ENCODE assay signal across 13 cellular contexts in the genomic region with DNA sequence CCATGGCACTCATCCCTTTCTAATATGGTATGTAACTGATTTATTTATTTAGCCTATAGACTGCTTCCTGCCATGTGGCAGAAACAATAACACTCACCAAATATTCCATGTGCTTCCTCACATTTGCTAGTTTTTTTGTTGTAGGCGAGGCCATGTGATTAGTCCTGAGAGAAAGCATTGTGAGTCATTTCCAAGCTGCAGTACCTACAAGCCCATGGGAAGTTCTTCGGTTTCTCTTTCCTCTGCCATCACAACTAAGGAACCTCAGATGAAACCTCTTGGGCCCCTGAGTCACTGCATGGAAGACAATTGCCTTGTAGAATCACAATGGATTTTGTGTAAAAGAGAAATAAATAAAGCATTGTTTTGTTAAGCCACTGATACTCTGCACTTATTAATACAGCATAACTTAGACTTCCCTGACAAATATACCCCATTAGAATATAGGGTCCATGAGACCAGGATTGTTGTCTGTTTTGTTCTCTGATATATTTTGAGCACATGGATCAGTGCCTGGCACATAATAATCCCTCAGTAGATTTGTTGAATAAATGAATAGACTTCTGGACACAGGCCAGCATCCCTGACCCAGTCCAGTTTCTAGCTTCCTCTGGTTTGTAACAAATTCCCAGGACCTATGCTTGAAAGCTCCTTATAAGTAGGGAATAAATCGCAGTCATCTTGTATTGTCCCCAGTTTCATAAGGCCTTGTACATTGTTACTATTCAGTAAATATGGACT. TPM values are rescaled to one million over a fixed set of nuclear protein-coding genes. Genes with fewer than 3 reads are reported as not detected.
A peak's percentile ranks its signal among the peaks of the same experiment; 100 is the strongest.
DNase-seq lines count a peak whose midpoint lies in the region; ATAC-seq and TF ChIP-seq lines count a peak whose summit lies in the region.
"Had no signal": no experiment of that assay in that cellular context is flagged by ENCODE, and none has a peak within 500 bp of the region (broad histone marks: within the 10 kb centered on the region; RNA-seq: fewer than 3 reads in every experiment).

No MANE protein-coding gene starts in this region.

- no peak for TF ChIP-seq CTCF in Calu3 (IDR thresholded peaks at IDR 0.05; ENCODE audit: unreplicated experiment)
- no peak for TF ChIP-seq CTCF in transverse colon (IDR thresholded peaks at IDR 0.05)
- no peak for TF ChIP-seq CTCF in natural killer cell (IDR thresholded peaks at IDR 0.05)

- H3K27me3 Mint-ChIP-seq in Calu3 (ENCODE audit: unreplicated experiment), result no peaks in the 10 kb centered on the region
- peaks cover 27% of the 10 kb centered on the region for H3K27me3 Mint-ChIP-seq in activated naive CD4-positive, alpha-beta T cell treated with anti-CD3 and anti-CD28 coated beads, Interleukin-2, amount 10 ng/mL, durations not matched to agents 7 days and 5 days
- peaks cover 5 to 6% of the 10 kb centered on the region in 2 donors for H3K27me3 Mint-ChIP-seq in natural killer cell (ENCODE audit: low read depth in 2 of 2)

- no peak overlapping the region for H3K4me3 ChIP-seq in transverse colon

- H3K36me3 Mint-ChIP-seq in Calu3 (ENCODE audit: insufficient read depth, unreplicated experiment) (peaks cover 5% of the 10 kb centered on the region), natural killer cell (no peaks in the 10 kb centered on the region)
- no peaks in the 10 kb centered on the region for H3K36me3 Mint-ChIP-seq in activated naive CD4-positive, alpha-beta T cell treated with anti-CD3 and anti-CD28 coated beads, Interleukin-2, amount 10 ng/mL, durations not matched to agents 7 days and 5 days

- TF ChIP-seq POLR2A in transverse colon (IDR thresholded peaks at IDR 0.05), result no peak

- peaks cover 0 to 14% (median 6%) of the 10 kb centered on the region in 4 donors for H3K4me1 ChIP-seq in transverse colon

- peaks cover 44% of the 10 kb centered on the region for H3K4me1 Mint-ChIP-seq in Calu3 (ENCODE audit: low read depth, unreplicated experiment)
- no peaks in the 10 kb centered on the region for H3K4me1 Mint-ChIP-seq in activated naive CD4-positive, alpha-beta T cell treated with anti-CD3 and anti-CD28 coated beads, Interleukin-2, amount 10 ng/mL, durations not matched to agents 7 days and 5 days
- H3K4me1 Mint-ChIP-seq in natural killer cell, result no peaks in the 10 kb centered on the region

- H3K27me3 ChIP-seq in transverse colon, result no peaks in the 10 kb centered on the region

- ATAC-seq in GM19395 (IDR thresholded peaks at IDR 0.05; ENCODE audit: unreplicated experiment) (no peak), natural killer cell (no peak)
- ATAC-seq: activated CD8-positive, alpha-beta T cell treated with anti-CD3 and anti-CD28 coated beads for 36 hours had no signal

- H3K4me3 Mint-ChIP-seq in Calu3 (ENCODE audit: low read depth, unreplicated experiment), result no peak overlapping the region
- no peak overlapping the region for H3K4me3 Mint-ChIP-seq in activated naive CD4-positive, alpha-beta T cell treated with anti-CD3 and anti-CD28 coated beads, Interleukin-2, amount 10 ng/mL, durations not matched to agents 7 days and 5 days
- no peak overlapping the region for H3K4me3 Mint-ChIP-seq in natural killer cell
- H3K4me3 Mint-ChIP-seq: activated CD8-positive, alpha-beta T cell treated with anti-CD3 and anti-CD28 coated beads for 36 hours had no signal

- H3K9me3 ChIP-seq in transverse colon, result no peaks in the 10 kb centered on the region

- intact Hi-C loops in Calu3 (cut with micrococcal nuclease; ENCODE audit: unreplicated experiment) (no loop called here), transverse colon (cut with DNase I; ENCODE audit: low total_unique reads) (no loop called here), natural killer cell (cut with micrococcal nuclease) (no loop called here)

- DNase-seq in Calu3 (peak; percentile 11), NCI-H69 (lab: John Stamatoyannopoulos, UW) (peak; percentile 17), dermis microvascular lymphatic vessel endothelial cell (ENCODE audit: low read depth in 2 of 2) (peak; percentile 91 to 100), lung microvascular endothelial cell (ENCODE audit: low read depth in 2 of 2) (peak; percentile 94 to 100), transverse colon (no peak), natural killer cell (no peak)
- no peak for DNase-seq in activated naive CD4-positive, alpha-beta T cell treated with anti-CD3 and anti-CD28 coated beads, Interleukin-2, amount 10 ng/mL, durations not matched to agents 7 days and 5 days
- DNase-seq: activated CD8-positive, alpha-beta T cell treated with anti-CD3 and anti-CD28 coated beads for 36 hours; amygdala; NCI-H510A; occipital lobe; stimulated activated CD4-positive, alpha-beta T cell treated with anti-CD3 and anti-CD28 coated beads, Interleukin-4, amount 100 ng/mL, for 24 hours had no signal

- H3K36me3 ChIP-seq in transverse colon, result no peaks in the 10 kb centered on the region

- BruUV-seq in Calu3 (replicated peaks; lab: Mats Ljungman, UMichigan), result no TSS peak

- H3K27ac ChIP-seq in transverse colon, result no peak overlapping the region

- H3K9me3 Mint-ChIP-seq in Calu3 (ENCODE audit: low read depth, unreplicated experiment), result peaks cover 8% of the 10 kb centered on the region
- no peaks in the 10 kb centered on the region for H3K9me3 Mint-ChIP-seq in activated naive CD4-positive, alpha-beta T cell treated with anti-CD3 and anti-CD28 coated beads, Interleukin-2, amount 10 ng/mL, durations not matched to agents 7 days and 5 days
- H3K9me3 Mint-ChIP-seq in natural killer cell, result no peaks in the 10 kb centered on the region
- H3K9me3 Mint-ChIP-seq: activated CD8-positive, alpha-beta T cell treated with anti-CD3 and anti-CD28 coated beads for 36 hours had no signal

- in situ Hi-C loops in transverse colon (cut with MboI; ENCODE audit: low pct_ligation_motif_present in 1 of 4, low pct_unique_long_range_greater_than_20kb in 1 of 4, low sequenced_read_pairs in 3 of 4), result no loop called here

- WGBS in transverse colon (ENCODE audit: low coverage in 1 of 2), 2 donors, result 80 to 89% methylated on average over 2 to 3 of the region's 3 CpGs

- H3K27ac Mint-ChIP-seq in Calu3 (ENCODE audit: unreplicated experiment) (peak overlapping the region; percentile 62), natural killer cell (no peak overlapping the region)
- no peak overlapping the region for H3K27ac Mint-ChIP-seq in activated naive CD4-positive, alpha-beta T cell treated with anti-CD3 and anti-CD28 coated beads, Interleukin-2, amount 10 ng/mL, durations not matched to agents 7 days and 5 days
- H3K27ac Mint-ChIP-seq: activated CD8-positive, alpha-beta T cell treated with anti-CD3 and anti-CD28 coated beads for 36 hours had no signal

- CTCF ChIA-PET in Calu3 (lab: Charles Lee), result interaction anchor here (1.0 kb wide), 1 partner anchor 134 kb away, joined by 3 read pairs; no protein-coding TSS in a partner anchor
- CTCF ChIA-PET in activated naive CD4-positive, alpha-beta T cell treated with anti-CD3 and anti-CD28 coated beads, Interleukin-2, amount 10 ng/mL, durations not matched to agents 7 days and 5 days (lab: Charles Lee), result no interaction called here

- TF ChIP-seq EP300 in transverse colon (IDR thresholded peaks at IDR 0.05; ENCODE audit: low read depth), result no peak

RNA-seq across cellular contexts. Expression of gene GADD45A, which starts 58.3 kb away (rescaled TPM):
- total RNA-seq in Calu3 (2022), result 34.0 and 35.4 TPM in 2 replicates
- total RNA-seq in dermis microvascular lymphatic vessel endothelial cell, result 22.5 and 26.6 TPM in 2 replicates
- 10.9 and 27.2 TPM in 2 replicates for total RNA-seq in lung microvascular endothelial cell
- 10 to 100 TPM in 3 of 4 donors, 1 to 10 TPM in 1; 2.0 to 79.7 (median 69.9) TPM for total RNA-seq in transverse colon
- total RNA-seq in natural killer cell, result 10 to 100 TPM; 21.8 to 30.3 (median 26.6) TPM

Comparison
In these comparisons a context has a peak if more than half of its experiments do, and no peak if none do; other contexts are left out.
1. DNase-seq: peak in Calu3 (single experiment), NCI-H69 (single experiment), dermis microvascular lymphatic vessel endothelial cell (2 of 2) and lung microvascular endothelial cell (2 of 2); none in activated naive CD4-positive, alpha-beta T cell treated with anti-CD3 and anti-CD28 coated beads, Interleukin-2, amount 10 ng/mL, durations not matched to agents 7 days and 5 days (single experiment), transverse colon (single experiment) and natural killer cell (single experiment).